Comparison of ENCODE assay signal across 19 cellular contexts in the genomic region with DNA sequence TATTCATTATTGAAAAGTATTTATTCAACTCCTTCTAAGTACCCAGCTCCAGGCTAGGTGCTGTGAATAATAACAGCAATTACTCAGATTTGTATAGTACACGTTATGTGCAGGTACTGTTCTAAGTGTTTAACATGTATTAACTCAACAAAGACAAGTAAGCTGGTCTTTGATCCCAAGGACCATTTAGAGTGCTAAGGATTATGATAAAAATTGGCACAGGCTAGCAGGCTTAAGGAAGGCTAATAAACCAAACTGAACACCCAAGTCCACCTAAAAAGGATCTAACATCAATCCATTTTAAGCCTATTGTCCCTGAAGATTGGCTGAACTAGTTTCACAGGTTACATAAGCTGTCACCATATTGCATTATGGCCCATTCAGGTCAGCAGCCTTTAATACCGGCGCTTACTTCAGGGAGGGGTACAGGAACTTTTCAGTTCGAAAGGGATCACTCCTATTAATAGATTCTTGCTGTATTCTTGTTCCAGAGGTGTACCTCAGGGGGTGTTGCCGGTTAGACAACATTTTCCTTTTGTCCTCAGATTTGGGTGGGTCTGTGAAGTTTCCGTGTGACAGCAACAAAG.
DNase-seq lines count a peak whose midpoint lies in the region; FAIRE-seq lines count a peak whose summit lies in the region.
"Had no signal": no experiment of that assay in that cellular context is flagged by ENCODE, and none has a peak within 500 bp of the region (broad histone marks: within the 10 kb centered on the region; RNA-seq: fewer than 3 reads in every experiment).

No MANE protein-coding gene starts in this region.

- H3K4me3 ChIP-seq in HAP-1 (no peak overlapping the region), small intestine (ENCODE audit: low read depth in 1 of 2, low read length in 2 of 2) (no peak overlapping the region)

- no peaks in the 10 kb centered on the region for H3K27me3 ChIP-seq in HAP-1 (ENCODE audit: low read depth)
- no peaks in the 10 kb centered on the region for H3K27me3 ChIP-seq in small intestine (ENCODE audit: control insufficient read depth in 2 of 2, insufficient read depth in 2 of 2, low read length in 2 of 2)

- FAIRE-seq in small intestine (lab: Jason Lieb, UNC): no peak
- FAIRE-seq: A204.1, G401.6, GM12892, GM19239 had no signal

- no peak overlapping the region for H3K27ac ChIP-seq in small intestine (ENCODE audit: low read depth in 1 of 2, low read length in 1 of 2)

- 40 to 67% (median 59%) methylated on average over 6 of the region's 6 CpGs for WGBS in small intestine, 3 donors

- H3K36me3 ChIP-seq in HAP-1 (replicated peaks): no peaks in the 10 kb centered on the region
- H3K36me3 ChIP-seq in small intestine (ENCODE audit: control insufficient read depth in 2 of 2, insufficient read depth in 2 of 2, low read length in 2 of 2): no peaks in the 10 kb centered on the region

- in situ Hi-C loops in HAP-1 (cut with MboI; ENCODE audit: low sequenced_read_pairs): no loop called here

- H3K9me3 ChIP-seq in HAP-1 (no peaks in the 10 kb centered on the region), small intestine (ENCODE audit: control insufficient read depth, low read depth) (no peaks in the 10 kb centered on the region)

- DNase-seq in NCI-H1417 (lab: John Stamatoyannopoulos, UW) (peak in 2 of 3 experiments; percentile 2 to 63), NCI-H1417 treated with DMSO at 0.1 percent for 48 hours (lab: John Stamatoyannopoulos, UW) (no peak), HAP-1 (ENCODE audit: low spot score in 2 of 2) (peak; percentile 9 to 66), NCI-H774 (lab: John Stamatoyannopoulos, UW) (peak; percentile 32), small intestine (peak; percentile 48), A172 (ENCODE audit: low spot score) (no peak), NCI-H446 treated with DMSO at 0.1 percent for 48 hours (lab: John Stamatoyannopoulos, UW) (no peak)
- DNase-seq: C1 segment of cervical spinal cord; Calu3; CD4-positive, alpha-beta T cell; DMS 273 treated with DMSO at 0.1 percent for 48 hours; DMS79 treated with DMSO at 0.1 percent for 48 hours; EL; GOT3; H9 had no signal

- peaks cover 5% of the 10 kb centered on the region; the same call in 1 of the 2 replicates for H3K4me1 ChIP-seq in HAP-1
- H3K4me1 ChIP-seq in small intestine (ENCODE audit: control insufficient read depth in 2 of 2, insufficient read depth in 1 of 2, low read depth in 1 of 2, low read length in 1 of 2): no peaks in the 10 kb centered on the region

Comparison
In these comparisons a context has a peak if more than half of its experiments do, and no peak if none do; other contexts are left out.
1. DNase-seq: peak in NCI-H1417 (2 of 3), HAP-1 (2 of 2), NCI-H774 (single experiment) and small intestine (single experiment); none in NCI-H1417 treated with DMSO at 0.1 percent for 48 hours (single experiment), A172 (single experiment) and NCI-H446 treated with DMSO at 0.1 percent for 48 hours (single experiment).